4 cellular contexts compared by ENCODE assay signal in the genomic region with DNA sequence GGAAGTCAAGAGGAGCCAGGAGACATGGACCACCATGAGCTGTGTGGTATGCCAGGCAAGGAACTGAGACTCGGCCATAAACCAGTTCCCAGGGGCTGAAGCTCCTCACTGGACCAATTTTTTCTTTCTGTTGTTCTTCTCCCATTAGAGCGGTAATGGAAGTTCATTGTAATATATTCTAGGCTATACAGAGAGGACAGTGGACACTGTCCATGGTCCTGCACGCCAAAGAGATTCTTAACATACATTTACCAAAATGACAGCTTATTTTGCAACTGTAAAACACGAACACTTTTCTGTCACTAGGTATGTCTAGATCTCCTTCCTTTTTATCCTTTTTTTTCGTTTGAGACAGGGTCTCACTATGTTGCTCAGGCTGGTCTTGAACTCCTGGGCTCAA.
A peak's percentile ranks its signal among the peaks of the same experiment; 100 is the strongest.
TF ChIP-seq lines count a peak whose summit lies in the region.

No MANE protein-coding gene starts in this region.

TF ChIP-seq in A549, 52 proteins besides CTCF, POLR2A, EP300 and RAD21:
- TF ChIP-seq, protein P1, sequence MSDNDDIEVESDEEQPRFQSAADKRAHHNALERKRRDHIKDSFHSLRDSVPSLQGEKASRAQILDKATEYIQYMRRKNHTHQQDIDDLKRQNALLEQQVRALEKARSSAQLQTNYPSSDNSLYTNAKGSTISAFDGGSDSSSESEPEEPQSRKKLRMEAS (IDR thresholded peaks at IDR 0.05) = no peak
- TF ChIP-seq, protein P2, sequence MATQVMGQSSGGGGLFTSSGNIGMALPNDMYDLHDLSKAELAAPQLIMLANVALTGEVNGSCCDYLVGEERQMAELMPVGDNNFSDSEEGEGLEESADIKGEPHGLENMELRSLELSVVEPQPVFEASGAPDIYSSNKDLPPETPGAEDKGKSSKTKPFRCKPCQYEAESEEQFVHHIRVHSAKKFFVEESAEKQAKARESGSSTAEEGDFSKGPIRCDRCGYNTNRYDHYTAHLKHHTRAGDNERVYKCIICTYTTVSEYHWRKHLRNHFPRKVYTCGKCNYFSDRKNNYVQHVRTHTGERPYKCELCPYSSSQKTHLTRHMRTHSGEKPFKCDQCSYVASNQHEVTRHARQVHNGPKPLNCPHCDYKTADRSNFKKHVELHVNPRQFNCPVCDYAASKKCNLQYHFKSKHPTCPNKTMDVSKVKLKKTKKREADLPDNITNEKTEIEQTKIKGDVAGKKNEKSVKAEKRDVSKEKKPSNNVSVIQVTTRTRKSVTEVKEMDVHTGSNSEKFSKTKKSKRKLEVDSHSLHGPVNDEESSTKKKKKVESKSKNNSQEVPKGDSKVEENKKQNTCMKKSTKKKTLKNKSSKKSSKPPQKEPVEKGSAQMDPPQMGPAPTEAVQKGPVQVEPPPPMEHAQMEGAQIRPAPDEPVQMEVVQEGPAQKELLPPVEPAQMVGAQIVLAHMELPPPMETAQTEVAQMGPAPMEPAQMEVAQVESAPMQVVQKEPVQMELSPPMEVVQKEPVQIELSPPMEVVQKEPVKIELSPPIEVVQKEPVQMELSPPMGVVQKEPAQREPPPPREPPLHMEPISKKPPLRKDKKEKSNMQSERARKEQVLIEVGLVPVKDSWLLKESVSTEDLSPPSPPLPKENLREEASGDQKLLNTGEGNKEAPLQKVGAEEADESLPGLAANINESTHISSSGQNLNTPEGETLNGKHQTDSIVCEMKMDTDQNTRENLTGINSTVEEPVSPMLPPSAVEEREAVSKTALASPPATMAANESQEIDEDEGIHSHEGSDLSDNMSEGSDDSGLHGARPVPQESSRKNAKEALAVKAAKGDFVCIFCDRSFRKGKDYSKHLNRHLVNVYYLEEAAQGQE (IDR thresholded peaks at IDR 0.05) = peak; percentile 74

TF ChIP-seq in HEK293, 187 proteins besides CTCF, POLR2A, EP300 and RAD21:
- TF ChIP-seq, protein P2 (tag by site-specific recombination; IDR thresholded peaks at IDR 0.05) = peak; percentile 96
- TF ChIP-seq, protein P3, sequence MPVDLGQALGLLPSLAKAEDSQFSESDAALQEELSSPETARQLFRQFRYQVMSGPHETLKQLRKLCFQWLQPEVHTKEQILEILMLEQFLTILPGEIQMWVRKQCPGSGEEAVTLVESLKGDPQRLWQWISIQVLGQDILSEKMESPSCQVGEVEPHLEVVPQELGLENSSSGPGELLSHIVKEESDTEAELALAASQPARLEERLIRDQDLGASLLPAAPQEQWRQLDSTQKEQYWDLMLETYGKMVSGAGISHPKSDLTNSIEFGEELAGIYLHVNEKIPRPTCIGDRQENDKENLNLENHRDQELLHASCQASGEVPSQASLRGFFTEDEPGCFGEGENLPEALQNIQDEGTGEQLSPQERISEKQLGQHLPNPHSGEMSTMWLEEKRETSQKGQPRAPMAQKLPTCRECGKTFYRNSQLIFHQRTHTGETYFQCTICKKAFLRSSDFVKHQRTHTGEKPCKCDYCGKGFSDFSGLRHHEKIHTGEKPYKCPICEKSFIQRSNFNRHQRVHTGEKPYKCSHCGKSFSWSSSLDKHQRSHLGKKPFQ (tag by site-specific recombination; IDR thresholded peaks at IDR 0.05) = no peak

TF ChIP-seq in K562, 482 proteins besides CTCF, POLR2A, EP300 and RAD21:
- TF ChIP-seq MAZ (CRISPR knock-in tag; conservative IDR thresholded peaks at IDR 0.05 in 1 of 2, IDR thresholded peaks at IDR 0.05 in 1 of 2) (no peak), EHMT2 (IDR thresholded peaks at IDR 0.05) (peak; percentile 74; the same call in 1 of the 2 replicates)
- TF ChIP-seq, protein P4, sequence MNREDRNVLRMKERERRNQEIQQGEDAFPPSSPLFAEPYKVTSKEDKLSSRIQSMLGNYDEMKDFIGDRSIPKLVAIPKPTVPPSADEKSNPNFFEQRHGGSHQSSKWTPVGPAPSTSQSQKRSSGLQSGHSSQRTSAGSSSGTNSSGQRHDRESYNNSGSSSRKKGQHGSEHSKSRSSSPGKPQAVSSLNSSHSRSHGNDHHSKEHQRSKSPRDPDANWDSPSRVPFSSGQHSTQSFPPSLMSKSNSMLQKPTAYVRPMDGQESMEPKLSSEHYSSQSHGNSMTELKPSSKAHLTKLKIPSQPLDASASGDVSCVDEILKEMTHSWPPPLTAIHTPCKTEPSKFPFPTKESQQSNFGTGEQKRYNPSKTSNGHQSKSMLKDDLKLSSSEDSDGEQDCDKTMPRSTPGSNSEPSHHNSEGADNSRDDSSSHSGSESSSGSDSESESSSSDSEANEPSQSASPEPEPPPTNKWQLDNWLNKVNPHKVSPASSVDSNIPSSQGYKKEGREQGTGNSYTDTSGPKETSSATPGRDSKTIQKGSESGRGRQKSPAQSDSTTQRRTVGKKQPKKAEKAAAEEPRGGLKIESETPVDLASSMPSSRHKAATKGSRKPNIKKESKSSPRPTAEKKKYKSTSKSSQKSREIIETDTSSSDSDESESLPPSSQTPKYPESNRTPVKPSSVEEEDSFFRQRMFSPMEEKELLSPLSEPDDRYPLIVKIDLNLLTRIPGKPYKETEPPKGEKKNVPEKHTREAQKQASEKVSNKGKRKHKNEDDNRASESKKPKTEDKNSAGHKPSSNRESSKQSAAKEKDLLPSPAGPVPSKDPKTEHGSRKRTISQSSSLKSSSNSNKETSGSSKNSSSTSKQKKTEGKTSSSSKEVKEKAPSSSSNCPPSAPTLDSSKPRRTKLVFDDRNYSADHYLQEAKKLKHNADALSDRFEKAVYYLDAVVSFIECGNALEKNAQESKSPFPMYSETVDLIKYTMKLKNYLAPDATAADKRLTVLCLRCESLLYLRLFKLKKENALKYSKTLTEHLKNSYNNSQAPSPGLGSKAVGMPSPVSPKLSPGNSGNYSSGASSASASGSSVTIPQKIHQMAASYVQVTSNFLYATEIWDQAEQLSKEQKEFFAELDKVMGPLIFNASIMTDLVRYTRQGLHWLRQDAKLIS (CRISPR knock-in tag; IDR thresholded peaks at IDR 0.05) = no peak
TF ChIP-seq in K562: peak in this region for 1.

TF ChIP-seq in liver, 16 proteins besides CTCF, POLR2A, EP300 and RAD21:
- TF ChIP-seq FOXA1 (IDR thresholded peaks at IDR 0.05) = no peak
- TF ChIP-seq, protein P2 (IDR thresholded peaks at IDR 0.05) = peak; percentile 82
